ENCODE assay signal across 26 cellular contexts in genomic region chr7:48429117-48429516, GRCh38.
"Had no signal": no experiment of that assay in that cellular context is flagged by ENCODE, and none has a peak within 500 bp of the region (broad histone marks: within the 10 kb centered on the region; RNA-seq: fewer than 3 reads in every experiment).

No MANE protein-coding gene starts in this region.

- H3K27me3 ChIP-seq: left lung, ovary, right atrium auricular region, tibial nerve, uterus had no signal

- H3K36me3 Mint-ChIP-seq: immature natural killer cell; naive thymus-derived CD4-positive, alpha-beta T cell; stimulated activated memory B cell treated with anti-CD40 and anti-IgM and Interleukin-4, amounts not matched to agents 10 μg/mL and 1 μg/mL and 100 μg/mL, for 72 hours; type B pancreatic cell had no signal

- H3K4me3 ChIP-seq: left lung, lower lobe of right lung, mucosa of descending colon, ovary, right atrium auricular region, smooth muscle cell, tibial nerve, uterus had no signal

- H3K9me3 ChIP-seq: left lung, lower lobe of right lung, mucosa of descending colon, ovary, right atrium auricular region, tibial nerve, uterus had no signal

- H3K4me1 Mint-ChIP-seq: immature natural killer cell; nephron; neural crest cell; stimulated activated memory B cell treated with anti-CD40 and anti-IgM and Interleukin-4, amounts not matched to agents 10 μg/mL and 1 μg/mL and 100 μg/mL, for 72 hours; stimulated activated naive CD8-positive, alpha-beta T cell treated with anti-CD3 and anti-CD28 coated beads, Interleukin-15, amount 100 ng/mL, for 72 hours had no signal

- H3K9me3 Mint-ChIP-seq: nephron; neural crest cell; stimulated activated memory B cell treated with anti-CD40 and anti-IgM and Interleukin-4, amounts not matched to agents 10 μg/mL and 1 μg/mL and 100 μg/mL, for 72 hours; stimulated activated naive CD8-positive, alpha-beta T cell treated with anti-CD3 and anti-CD28 coated beads, Interleukin-15, amount 100 ng/mL, for 72 hours; type B pancreatic cell had no signal

- H3K4me2 ChIP-seq: smooth muscle cell had no signal

- DNase-seq: hypothalamus; immature natural killer cell; kidney; left colon; left lung; lower lobe of right lung; midbrain; mucosa of descending colon; naive thymus-derived CD4-positive, alpha-beta T cell; ovary; stimulated activated CD4-positive, alpha-beta T cell treated with anti-CD3 and anti-CD28 coated beads, Interleukin-1b, Interleukin-23, amount 100 ng/mL, for 48 hours; stimulated activated CD4-positive, alpha-beta T cell treated with anti-CD3 and anti-CD28 coated beads, Interleukin-2, amount 100 ng/mL, for 48 hours; stimulated activated CD4-positive, alpha-beta T cell treated with anti-CD3 and anti-CD28 coated beads, Interleukin-4, amount 100 ng/mL, for 4 hours; stimulated activated CD8-positive, alpha-beta memory T cell treated with anti-CD3 and anti-CD28 coated beads, Interleukin-4, amount 100 ng/mL, for 48 hours; stimulated activated naive CD4-positive, alpha-beta T cell treated with Interleukin-2 at 50 U/mL for 16 hours; stimulated activated naive CD8-positive, alpha-beta T cell treated with anti-CD3 and anti-CD28 coated beads, Interleukin-15, amount 100 ng/mL, for 72 hours; substantia nigra; uterus had no signal

- ATAC-seq: left lung; lower lobe of right lung; naive thymus-derived CD4-positive, alpha-beta T cell; stimulated activated memory B cell treated with anti-CD40 and anti-IgM and Interleukin-4, amounts not matched to agents 10 μg/mL and 1 μg/mL and 100 μg/mL, for 72 hours; stimulated activated naive CD8-positive, alpha-beta T cell treated with anti-CD3 and anti-CD28 coated beads, Interleukin-15, amount 100 ng/mL, for 72 hours had no signal

- H3K36me3 ChIP-seq: left lung, lower lobe of right lung, ovary, right atrium auricular region, tibial nerve, uterus had no signal

- H3K27ac Mint-ChIP-seq: immature natural killer cell; naive thymus-derived CD4-positive, alpha-beta T cell; nephron; progenitor cell of endocrine pancreas; stimulated activated memory B cell treated with anti-CD40 and anti-IgM and Interleukin-4, amounts not matched to agents 10 μg/mL and 1 μg/mL and 100 μg/mL, for 72 hours; stimulated activated naive CD8-positive, alpha-beta T cell treated with anti-CD3 and anti-CD28 coated beads, Interleukin-15, amount 100 ng/mL, for 72 hours; type B pancreatic cell had no signal

- H3K4me1 ChIP-seq: left lung, lower lobe of right lung, right atrium auricular region, tibial nerve, uterus had no signal

- H3K4me3 Mint-ChIP-seq: immature natural killer cell; naive thymus-derived CD4-positive, alpha-beta T cell; nephron; neural crest cell; stimulated activated memory B cell treated with anti-CD40 and anti-IgM and Interleukin-4, amounts not matched to agents 10 μg/mL and 1 μg/mL and 100 μg/mL, for 72 hours; stimulated activated naive CD8-positive, alpha-beta T cell treated with anti-CD3 and anti-CD28 coated beads, Interleukin-15, amount 100 ng/mL, for 72 hours; type B pancreatic cell had no signal

- H3K27ac ChIP-seq: left lung, lower lobe of right lung, ovary, right atrium auricular region, tibial nerve, uterus had no signal

- H3K27me3 Mint-ChIP-seq: progenitor cell of endocrine pancreas; stimulated activated memory B cell treated with anti-CD40 and anti-IgM and Interleukin-4, amounts not matched to agents 10 μg/mL and 1 μg/mL and 100 μg/mL, for 72 hours; stimulated activated naive CD8-positive, alpha-beta T cell treated with anti-CD3 and anti-CD28 coated beads, Interleukin-15, amount 100 ng/mL, for 72 hours; type B pancreatic cell had no signal
